ENCODE assay signal across 1 cellular context in the genomic region with DNA sequence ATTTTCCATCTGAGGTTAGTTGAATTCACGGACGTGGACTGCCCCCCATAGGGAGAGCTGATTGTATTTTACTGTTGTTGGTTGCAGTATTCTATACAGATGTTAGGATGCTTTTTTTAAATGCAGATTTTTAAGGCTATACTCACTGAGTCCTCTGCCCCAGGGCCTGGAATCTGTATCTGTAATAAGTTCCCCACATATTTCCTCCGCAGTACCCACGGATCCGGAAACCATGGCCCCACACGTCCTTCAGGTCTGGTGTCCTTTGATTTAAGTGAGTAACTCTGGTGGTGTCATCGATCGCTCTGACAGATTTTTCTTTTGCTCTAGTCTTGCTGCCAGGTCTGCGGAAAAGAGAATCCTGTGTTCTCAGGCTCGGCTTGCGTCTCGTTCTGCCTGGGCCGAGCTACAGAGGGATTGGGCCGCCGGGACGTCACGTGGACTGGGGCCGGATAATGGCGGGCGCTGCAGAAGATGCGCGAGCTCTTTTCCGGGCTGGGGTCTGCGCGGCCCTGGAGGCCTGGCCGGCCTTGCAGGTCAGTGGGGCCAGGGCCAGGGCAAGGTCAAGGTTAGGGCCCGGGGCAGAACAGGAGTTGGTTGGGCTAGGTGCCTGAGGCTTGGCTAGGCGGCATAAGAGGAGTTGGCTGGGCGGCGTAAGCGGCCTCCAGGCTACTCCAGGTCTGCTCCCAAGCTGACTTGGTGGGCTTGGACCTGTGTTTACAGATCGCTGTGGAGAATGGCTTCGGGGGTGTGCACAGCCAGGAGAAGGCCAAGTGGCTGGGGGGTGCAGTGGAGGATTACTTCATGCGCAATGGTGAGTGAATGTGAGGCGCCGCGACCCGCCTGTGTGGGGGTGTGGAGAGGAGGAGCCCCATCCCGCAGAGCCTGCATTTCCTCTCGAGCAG.
A peak's percentile ranks its signal among the peaks of the same experiment; 100 is the strongest.
TF ChIP-seq lines count a peak whose summit lies in the region.

A gene with protein sequence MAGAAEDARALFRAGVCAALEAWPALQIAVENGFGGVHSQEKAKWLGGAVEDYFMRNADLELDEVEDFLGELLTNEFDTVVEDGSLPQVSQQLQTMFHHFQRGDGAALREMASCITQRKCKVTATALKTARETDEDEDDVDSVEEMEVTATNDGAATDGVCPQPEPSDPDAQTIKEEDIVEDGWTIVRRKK (plus strand): TSS at position 438 of the 905 bp plus-strand sequence. CDS start 18 bp downstream, at position 456.

TF ChIP-seq in HEK293, 187 proteins besides CTCF, POLR2A, EP300 and RAD21 (continued from another document and continues in another):
- TF ChIP-seq, protein P1, sequence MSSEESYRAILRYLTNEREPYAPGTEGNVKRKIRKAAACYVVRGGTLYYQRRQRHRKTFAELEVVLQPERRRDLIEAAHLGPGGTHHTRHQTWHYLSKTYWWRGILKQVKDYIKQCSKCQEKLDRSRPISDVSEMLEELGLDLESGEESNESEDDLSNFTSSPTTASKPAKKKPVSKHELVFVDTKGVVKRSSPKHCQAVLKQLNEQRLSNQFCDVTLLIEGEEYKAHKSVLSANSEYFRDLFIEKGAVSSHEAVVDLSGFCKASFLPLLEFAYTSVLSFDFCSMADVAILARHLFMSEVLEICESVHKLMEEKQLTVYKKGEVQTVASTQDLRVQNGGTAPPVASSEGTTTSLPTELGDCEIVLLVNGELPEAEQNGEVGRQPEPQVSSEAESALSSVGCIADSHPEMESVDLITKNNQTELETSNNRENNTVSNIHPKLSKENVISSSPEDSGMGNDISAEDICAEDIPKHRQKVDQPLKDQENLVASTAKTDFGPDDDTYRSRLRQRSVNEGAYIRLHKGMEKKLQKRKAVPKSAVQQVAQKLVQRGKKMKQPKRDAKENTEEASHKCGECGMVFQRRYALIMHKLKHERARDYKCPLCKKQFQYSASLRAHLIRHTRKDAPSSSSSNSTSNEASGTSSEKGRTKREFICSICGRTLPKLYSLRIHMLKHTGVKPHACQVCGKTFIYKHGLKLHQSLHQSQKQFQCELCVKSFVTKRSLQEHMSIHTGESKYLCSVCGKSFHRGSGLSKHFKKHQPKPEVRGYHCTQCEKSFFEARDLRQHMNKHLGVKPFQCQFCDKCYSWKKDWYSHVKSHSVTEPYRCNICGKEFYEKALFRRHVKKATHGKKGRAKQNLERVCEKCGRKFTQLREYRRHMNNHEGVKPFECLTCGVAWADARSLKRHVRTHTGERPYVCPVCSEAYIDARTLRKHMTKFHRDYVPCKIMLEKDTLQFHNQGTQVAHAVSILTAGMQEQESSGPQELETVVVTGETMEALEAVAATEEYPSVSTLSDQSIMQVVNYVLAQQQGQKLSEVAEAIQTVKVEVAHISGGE (tag by site-specific recombination; conservative IDR thresholded peaks at IDR 0.05; ENCODE audit: low read depth): peak; percentile 76
- TF ChIP-seq ZBTB17 (tag by site-specific recombination; IDR thresholded peaks at IDR 0.05) (peak; percentile 99), ZNF785 (tag by site-specific recombination; IDR thresholded peaks at IDR 0.05) (no peak), MZF1 (tag by site-specific recombination; IDR thresholded peaks at IDR 0.05; ENCODE audit: borderline replicate concordance) (no peak), KLF8 (tag by site-specific recombination; IDR thresholded peaks at IDR 0.05) (no peak), ZNF843 (tag by site-specific recombination; IDR thresholded peaks at IDR 0.05) (no peak), SCRT1 (tag by site-specific recombination; IDR thresholded peaks at IDR 0.05; ENCODE audit: borderline replicate concordance) (no peak), ZNF394 (tag by site-specific recombination; IDR thresholded peaks at IDR 0.05; ENCODE audit: borderline replicate concordance) (peak; percentile 70; the same call in 1 of the 2 replicates), ZFP69B (tag by site-specific recombination; IDR thresholded peaks at IDR 0.05) (peak; percentile 57; the same call in 1 of the 2 replicates), ZNF423 (tag by site-specific recombination; IDR thresholded peaks at IDR 0.05) (no peak), SALL2 (tag by site-specific recombination; IDR thresholded peaks at IDR 0.05; ENCODE audit: borderline replicate concordance) (no peak), PRDM10 (tag by site-specific recombination; IDR thresholded peaks at IDR 0.05) (peak; percentile 9; the same call in 1 of the 2 replicates), WT1 (tag by site-specific recombination; IDR thresholded peaks at IDR 0.05) (no peak), MYNN (tag by site-specific recombination; IDR thresholded peaks at IDR 0.05; ENCODE audit: borderline replicate concordance) (no peak), ZBTB26 (tag by site-specific recombination; optimal IDR thresholded peaks at IDR 0.05) (peak; percentile 55), ZEB2 (tag by site-specific recombination; IDR thresholded peaks at IDR 0.05) (no peak), ZNF132 (tag by site-specific recombination; IDR thresholded peaks at IDR 0.05; ENCODE audit: borderline replicate concordance) (no peak), ZNF664 (tag by site-specific recombination; IDR thresholded peaks at IDR 0.05) (peak; percentile 83; the same call in 1 of the 2 replicates), ZNF610 (tag by site-specific recombination; IDR thresholded peaks at IDR 0.05; ENCODE audit: borderline replicate concordance) (no peak), ZNF585B (tag by site-specific recombination; IDR thresholded peaks at IDR 0.05) (no peak), YY2 (tag by site-specific recombination; IDR thresholded peaks at IDR 0.05) (peak; percentile 87), ZBTB49 (tag by site-specific recombination; IDR thresholded peaks at IDR 0.05; ENCODE audit: low read depth) (peak; percentile 67; the same call in 1 of the 2 replicates), SETDB1 (IDR thresholded peaks at IDR 0.05; ENCODE audit: insufficient read length, low read length) (peak; percentile 14), ZNF488 (tag by site-specific recombination; IDR thresholded peaks at IDR 0.05) (no peak), ZNF335 (tag by site-specific recombination; conservative IDR thresholded peaks at IDR 0.05) (peak; percentile 55), ZNF146 (tag by site-specific recombination; IDR thresholded peaks at IDR 0.05) (0 out of 2 replicates have a peak, but pooled peaks have one; percentile 1), ZXDB (tag by site-specific recombination; IDR thresholded peaks at IDR 0.05) (peak; percentile 53), ZBTB8A (tag by site-specific recombination; IDR thresholded peaks at IDR 0.05) (0 out of 2 replicates have a peak, but pooled peaks have one; percentile 23), ZSCAN30 (tag by site-specific recombination; IDR thresholded peaks at IDR 0.05) (no peak), ZBTB6 (tag by site-specific recombination; IDR thresholded peaks at IDR 0.05) (no peak), ZNF580 (tag by site-specific recombination; IDR thresholded peaks at IDR 0.05) (no peak), TRIM28 (IDR thresholded peaks at IDR 0.05; ENCODE audit: borderline replicate concordance, low read length) (no peak), SP7 (tag by site-specific recombination; IDR thresholded peaks at IDR 0.05) (peak; percentile 34; the same call in 1 of the 2 replicates), ZNF76 (tag by site-specific recombination; IDR thresholded peaks at IDR 0.05; ENCODE audit: borderline replicate concordance, low read depth) (peak; percentile 35; the same call in 1 of the 2 replicates), ZNF560 (tag by site-specific recombination; IDR thresholded peaks at IDR 0.05; ENCODE audit: borderline replicate concordance) (no peak), SP3 (tag by site-specific recombination; IDR thresholded peaks at IDR 0.05) (peak; percentile 43; the same call in 1 of the 2 replicates), KLF16 (tag by site-specific recombination; IDR thresholded peaks at IDR 0.05) (0 out of 2 replicates have a peak, but pooled peaks have one; percentile 23), ZNF24 (tag by site-specific recombination; IDR thresholded peaks at IDR 0.05) (peak; percentile 45; the same call in 1 of the 2 replicates)
- TF ChIP-seq, protein P2, sequence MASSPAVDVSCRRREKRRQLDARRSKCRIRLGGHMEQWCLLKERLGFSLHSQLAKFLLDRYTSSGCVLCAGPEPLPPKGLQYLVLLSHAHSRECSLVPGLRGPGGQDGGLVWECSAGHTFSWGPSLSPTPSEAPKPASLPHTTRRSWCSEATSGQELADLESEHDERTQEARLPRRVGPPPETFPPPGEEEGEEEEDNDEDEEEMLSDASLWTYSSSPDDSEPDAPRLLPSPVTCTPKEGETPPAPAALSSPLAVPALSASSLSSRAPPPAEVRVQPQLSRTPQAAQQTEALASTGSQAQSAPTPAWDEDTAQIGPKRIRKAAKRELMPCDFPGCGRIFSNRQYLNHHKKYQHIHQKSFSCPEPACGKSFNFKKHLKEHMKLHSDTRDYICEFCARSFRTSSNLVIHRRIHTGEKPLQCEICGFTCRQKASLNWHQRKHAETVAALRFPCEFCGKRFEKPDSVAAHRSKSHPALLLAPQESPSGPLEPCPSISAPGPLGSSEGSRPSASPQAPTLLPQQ (tag by site-specific recombination; IDR thresholded peaks at IDR 0.05): peak; percentile 90
- TF ChIP-seq, protein P3, sequence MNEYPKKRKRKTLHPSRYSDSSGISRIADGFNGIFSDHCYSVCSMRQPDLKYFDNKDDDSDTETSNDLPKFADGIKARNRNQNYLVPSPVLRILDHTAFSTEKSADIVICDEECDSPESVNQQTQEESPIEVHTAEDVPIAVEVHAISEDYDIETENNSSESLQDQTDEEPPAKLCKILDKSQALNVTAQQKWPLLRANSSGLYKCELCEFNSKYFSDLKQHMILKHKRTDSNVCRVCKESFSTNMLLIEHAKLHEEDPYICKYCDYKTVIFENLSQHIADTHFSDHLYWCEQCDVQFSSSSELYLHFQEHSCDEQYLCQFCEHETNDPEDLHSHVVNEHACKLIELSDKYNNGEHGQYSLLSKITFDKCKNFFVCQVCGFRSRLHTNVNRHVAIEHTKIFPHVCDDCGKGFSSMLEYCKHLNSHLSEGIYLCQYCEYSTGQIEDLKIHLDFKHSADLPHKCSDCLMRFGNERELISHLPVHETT (tag by site-specific recombination; IDR thresholded peaks at IDR 0.05): 0 out of 2 replicates have a peak, but pooled peaks have one; percentile 16
